19 cellular contexts compared by ENCODE assay signal in genomic region chr16:3030128-3030871, GRCh38. TPM values are rescaled to one million over a fixed set of nuclear protein-coding genes. Genes with fewer than 3 reads are reported as not detected.
DNase-seq lines count a peak whose midpoint lies in the region; ATAC-seq and TF ChIP-seq lines count a peak whose summit lies in the region.
"Had no signal": no experiment of that assay in that cellular context is flagged by ENCODE, and none has a peak within 500 bp of the region (broad histone marks: within the 10 kb centered on the region; RNA-seq: fewer than 3 reads in every experiment).

No MANE protein-coding gene starts in this region.

- H3F3A ChIP-seq in GM23338 (replicated peaks; ENCODE audit: low read depth) (peaks cover 39% of the 10 kb centered on the region), neural progenitor cell (ENCODE audit: low read depth) (peaks cover 15% of the 10 kb centered on the region)

- no peaks in the 10 kb centered on the region for H3K9me3 Mint-ChIP-seq in activated CD4-positive, alpha-beta T cell treated with anti-CD3 and anti-CD28 coated beads, Interleukin-2, amount 10 ng/mL, durations not matched to agents 7 days and 5 days
- H3K9me3 Mint-ChIP-seq in GM23338 (no peaks in the 10 kb centered on the region; the same call in 1 of the 3 replicates), neural progenitor cell (no peaks in the 10 kb centered on the region), chondrocyte (ENCODE audit: low read depth) (no peaks in the 10 kb centered on the region)
- no peaks in the 10 kb centered on the region for H3K9me3 Mint-ChIP-seq in activated naive CD8-positive, alpha-beta T cell treated with anti-CD3 and anti-CD28 coated beads, Interleukin-2, amount 10 ng/mL, durations not matched to agents 7 days and 5 days

- H3K79me2 ChIP-seq in GM23338 (replicated peaks; ENCODE audit: insufficient read depth) = no peaks in the 10 kb centered on the region
- no peaks in the 10 kb centered on the region for H3K79me2 ChIP-seq in neural progenitor cell (ENCODE audit: low read depth)

- POLR2A ChIA-PET in activated CD4-positive, alpha-beta T cell treated with anti-CD3 and anti-CD28 coated beads, Interleukin-2, amount 10 ng/mL, durations not matched to agents 7 days and 5 days (lab: Charles Lee) = interaction anchor here (0.6 to 1.1 kb wide), 3 partner anchors 18 to 548 kb away, joined by 3 to 5 read pairs (median 3); no protein-coding TSS in a partner anchor
- POLR2A ChIA-PET in activated naive CD8-positive, alpha-beta T cell treated with anti-CD3 and anti-CD28 coated beads, Interleukin-2, amount 10 ng/mL, durations not matched to agents 7 days and 5 days (lab: Charles Lee) = interaction anchor here (0.9 to 7.0 kb wide), 12 partner anchors 9 to 129 kb away, joined by 4 to 105 read pairs (median 6); partner anchors contain the start of genes IL32, MMP25 and TNFRSF12A

- H3K36me3 Mint-ChIP-seq in activated CD4-positive, alpha-beta T cell treated with anti-CD3 and anti-CD28 coated beads, Interleukin-2, amount 10 ng/mL, durations not matched to agents 7 days and 5 days (ENCODE audit: low read depth) = peaks cover 18% of the 10 kb centered on the region
- H3K36me3 Mint-ChIP-seq in GM23338 (ENCODE audit: low read depth) (peaks cover 48% of the 10 kb centered on the region), neural progenitor cell (peaks cover 6% of the 10 kb centered on the region), chondrocyte (ENCODE audit: low read depth) (peaks cover 8% of the 10 kb centered on the region)
- H3K36me3 Mint-ChIP-seq in activated naive CD8-positive, alpha-beta T cell treated with anti-CD3 and anti-CD28 coated beads, Interleukin-2, amount 10 ng/mL, durations not matched to agents 7 days and 5 days = peaks cover 10% of the 10 kb centered on the region

- H3K27ac ChIP-seq in GM23338 (ENCODE audit: low read depth) = no peak overlapping the region
- no peak overlapping the region for H3K27ac ChIP-seq in neural progenitor cell
- H3K27ac ChIP-seq: dorsolateral prefrontal cortex, right atrium auricular region, uterus had no signal

- no peak overlapping the region for H2AFZ ChIP-seq in GM23338
- H2AFZ ChIP-seq in neural progenitor cell (replicated peaks) = no peak overlapping the region

- H3K27me3 Mint-ChIP-seq in activated CD4-positive, alpha-beta T cell treated with anti-CD3 and anti-CD28 coated beads, Interleukin-2, amount 10 ng/mL, durations not matched to agents 7 days and 5 days = peaks cover 51% of the 10 kb centered on the region
- peaks cover 24% of the 10 kb centered on the region for H3K27me3 Mint-ChIP-seq in GM23338 (ENCODE audit: insufficient read depth, low read depth, poor library complexity)
- H3K27me3 Mint-ChIP-seq in activated naive CD8-positive, alpha-beta T cell treated with anti-CD3 and anti-CD28 coated beads, Interleukin-2, amount 10 ng/mL, durations not matched to agents 7 days and 5 days = peaks cover 33% of the 10 kb centered on the region
- peaks cover 34% of the 10 kb centered on the region for H3K27me3 Mint-ChIP-seq in neural progenitor cell (ENCODE audit: insufficient read depth, low read depth)
- H3K27me3 Mint-ChIP-seq in chondrocyte (ENCODE audit: low read depth) = peaks cover 23% of the 10 kb centered on the region

- TF ChIP-seq CTCF in GM23338 (conservative IDR thresholded peaks at IDR 0.05; ENCODE audit: low read depth in 2 of 2) (no peak), neural progenitor cell (IDR thresholded peaks at IDR 0.05) (no peak), chondrocyte (IDR thresholded peaks at IDR 0.05) (no peak)

- H3K4me2 ChIP-seq in GM23338 (no peak overlapping the region), neural progenitor cell (no peak overlapping the region)

- no peaks in the 10 kb centered on the region for H3K9me2 ChIP-seq in GM23338 (ENCODE audit: insufficient read depth)

- ATAC-seq in GM23338 (no peak), GM21447 (IDR thresholded peaks at IDR 0.05; ENCODE audit: unreplicated experiment) (no peak)
- ATAC-seq in activated naive CD8-positive, alpha-beta T cell treated with anti-CD3 and anti-CD28 coated beads, Interleukin-2, amount 10 ng/mL, durations not matched to agents 7 days and 5 days (ENCODE audit: low read depth) = no peak

- peaks cover 14% of the 10 kb centered on the region for H4K20me1 ChIP-seq in GM23338 (replicated peaks; ENCODE audit: insufficient read depth)
- H4K20me1 ChIP-seq in neural progenitor cell (ENCODE audit: low read depth) = peaks cover 26% of the 10 kb centered on the region

- H3K9ac ChIP-seq in neural progenitor cell = no peak overlapping the region

- H3K4me3 ChIP-seq in GM23338 (no peak overlapping the region), neural progenitor cell (no peak overlapping the region)
- H3K4me3 ChIP-seq: HAP-1, uterus had no signal

- H3K9me3 ChIP-seq in neural progenitor cell (ENCODE audit: low read depth) = no peaks in the 10 kb centered on the region
- H3K9me3 ChIP-seq: HAP-1, right atrium auricular region, uterus had no signal

- CTCF ChIA-PET in activated CD4-positive, alpha-beta T cell treated with anti-CD3 and anti-CD28 coated beads, Interleukin-2, amount 10 ng/mL, durations not matched to agents 7 days and 5 days (lab: Charles Lee) = interaction anchor here (0.6 to 9.5 kb wide), 12 partner anchors 9 to 589 kb away, joined by 3 to 119 read pairs (median 10); partner anchors contain the start of genes CLDN6, HCFC1R1, IL32 and MMP25

- peak overlapping the region; percentile 60 for H3K4me3 Mint-ChIP-seq in activated CD4-positive, alpha-beta T cell treated with anti-CD3 and anti-CD28 coated beads, Interleukin-2, amount 10 ng/mL, durations not matched to agents 7 days and 5 days
- H3K4me3 Mint-ChIP-seq in GM23338 (peak overlapping the region; percentile 25; the same call in 1 of the 3 replicates), neural progenitor cell (peak overlapping the region; percentile 64), chondrocyte (ENCODE audit: unreplicated experiment) (no peak overlapping the region)
- H3K4me3 Mint-ChIP-seq in activated naive CD8-positive, alpha-beta T cell treated with anti-CD3 and anti-CD28 coated beads, Interleukin-2, amount 10 ng/mL, durations not matched to agents 7 days and 5 days = peak overlapping the region; percentile 81

- peaks cover 34% of the 10 kb centered on the region for H3K4me1 Mint-ChIP-seq in activated CD4-positive, alpha-beta T cell treated with anti-CD3 and anti-CD28 coated beads, Interleukin-2, amount 10 ng/mL, durations not matched to agents 7 days and 5 days
- H3K4me1 Mint-ChIP-seq in GM23338 (peaks cover 28% of the 10 kb centered on the region), neural progenitor cell (peaks cover 16% of the 10 kb centered on the region), chondrocyte (ENCODE audit: low read depth) (no peaks in the 10 kb centered on the region)
- peaks cover 27% of the 10 kb centered on the region for H3K4me1 Mint-ChIP-seq in activated naive CD8-positive, alpha-beta T cell treated with anti-CD3 and anti-CD28 coated beads, Interleukin-2, amount 10 ng/mL, durations not matched to agents 7 days and 5 days
- H3K4me1 Mint-ChIP-seq: brain had no signal

- H3K27me3 ChIP-seq in GM23338 (ENCODE audit: insufficient read depth) (peaks cover 16% of the 10 kb centered on the region), neural progenitor cell (peaks cover 44% of the 10 kb centered on the region)

- H3K4me1 ChIP-seq in GM23338 (ENCODE audit: insufficient read depth) = peaks cover 28% of the 10 kb centered on the region
- peaks cover 9% of the 10 kb centered on the region for H3K4me1 ChIP-seq in neural progenitor cell

- H3K27ac Mint-ChIP-seq in activated CD4-positive, alpha-beta T cell treated with anti-CD3 and anti-CD28 coated beads, Interleukin-2, amount 10 ng/mL, durations not matched to agents 7 days and 5 days = no peak overlapping the region
- no peak overlapping the region for H3K27ac Mint-ChIP-seq in GM23338
- H3K27ac Mint-ChIP-seq in activated naive CD8-positive, alpha-beta T cell treated with anti-CD3 and anti-CD28 coated beads, Interleukin-2, amount 10 ng/mL, durations not matched to agents 7 days and 5 days = peak overlapping the region; percentile 81
- no peak overlapping the region for H3K27ac Mint-ChIP-seq in neural progenitor cell
- H3K27ac Mint-ChIP-seq in chondrocyte (ENCODE audit: unreplicated experiment) = no peak overlapping the region

- DNase-seq in activated CD4-positive, alpha-beta T cell treated with anti-CD3 and anti-CD28 coated beads, Interleukin-2, amount 10 ng/mL, durations not matched to agents 7 days and 5 days = no peak
- DNase-seq in activated CD4-positive, alpha-beta T cell treated with anti-CD3 and anti-CD28 coated beads, Interleukin-2, amount 50 U/mL, for 1 hour = no peak
- DNase-seq in GM23338 (ENCODE audit: low spot score) (no peak), neural progenitor cell (ENCODE audit: low spot score) (no peak), chondrocyte (ENCODE audit: low spot score) (no peak), GM19238 (ENCODE audit: insufficient read length, low spot score) (no peak)
- DNase-seq in activated naive CD8-positive, alpha-beta T cell treated with anti-CD3 and anti-CD28 coated beads, Interleukin-2, amount 10 ng/mL, durations not matched to agents 7 days and 5 days = no peak
- DNase-seq: NCI-H146, NCI-H2227 treated with DMSO at 0.1 percent for 48 hours, T-helper 9 cell, uterus had no signal

- H3K36me3 ChIP-seq in GM23338 (ENCODE audit: insufficient read depth) (no peaks in the 10 kb centered on the region), neural progenitor cell (no peaks in the 10 kb centered on the region)
- H3K36me3 ChIP-seq: uterus had no signal

RNA-seq across cellular contexts. Expression of gene BICDL2, which starts 6.4 kb away (rescaled TPM):
- under 1 TPM; 0.20 to 0.23 TPM for total RNA-seq in activated CD4-positive, alpha-beta T cell treated with anti-CD3 and anti-CD28 coated beads, Interleukin-2, amount 10 ng/mL, durations not matched to agents 7 days and 5 days
- total RNA-seq in GM23338 (2014; rRNA removed; shearing (Covaris generic)) = 17.5 and 18.4 TPM in 2 replicates
- 12.7 and 13.4 TPM in 2 replicates for polyA plus RNA-seq in GM23338 (2016; fragmentation: Nextera tagmentation; extraction: Ambion mirVana)
- total RNA-seq in activated naive CD8-positive, alpha-beta T cell treated with anti-CD3 and anti-CD28 coated beads, Interleukin-2, amount 10 ng/mL, durations not matched to agents 7 days and 5 days = 1 to 10 TPM; 1.6 TPM
- total RNA-seq in neural progenitor cell (ENCODE audit: low replicate concordance) (0.12 TPM in 1 of 2 replicates, not detected in the other), chondrocyte (not detected in 3 replicates)
- total RNA-seq: lung microvascular endothelial cell had no signal

RNA-seq across cellular contexts. Expression of gene THOC6, which starts 6.5 kb away (rescaled TPM):
- total RNA-seq in activated CD4-positive, alpha-beta T cell treated with anti-CD3 and anti-CD28 coated beads, Interleukin-2, amount 10 ng/mL, durations not matched to agents 7 days and 5 days = 10 to 100 TPM; 49.5 to 58.4 TPM
- total RNA-seq in GM23338 (2014; rRNA removed; shearing (Covaris generic)) = 71.4 and 86.6 TPM in 2 replicates
- 90.6 and 96.1 TPM in 2 replicates for polyA plus RNA-seq in GM23338 (2016; fragmentation: Nextera tagmentation; extraction: Ambion mirVana)
- total RNA-seq in activated naive CD8-positive, alpha-beta T cell treated with anti-CD3 and anti-CD28 coated beads, Interleukin-2, amount 10 ng/mL, durations not matched to agents 7 days and 5 days = 10 to 100 TPM; 36.3 to 36.9 TPM
- total RNA-seq in neural progenitor cell (ENCODE audit: low replicate concordance) = 16.6 and 28.6 TPM in 2 replicates
- total RNA-seq in chondrocyte = 27.4 to 33.4 TPM (median 28.8 TPM) in 3 replicates

RNA-seq across cellular contexts. Expression of gene HCFC1R1, which starts 6.6 kb away (rescaled TPM):
- 10 to 100 TPM; 38.3 to 44.1 TPM for total RNA-seq in activated CD4-positive, alpha-beta T cell treated with anti-CD3 and anti-CD28 coated beads, Interleukin-2, amount 10 ng/mL, durations not matched to agents 7 days and 5 days
- 17.5 and 30.2 TPM in 2 replicates for total RNA-seq in GM23338 (2014; rRNA removed; shearing (Covaris generic))
- polyA plus RNA-seq in GM23338 (2016; fragmentation: Nextera tagmentation; extraction: Ambion mirVana) = 192 and 211 TPM in 2 replicates
- total RNA-seq in activated naive CD8-positive, alpha-beta T cell treated with anti-CD3 and anti-CD28 coated beads, Interleukin-2, amount 10 ng/mL, durations not matched to agents 7 days and 5 days = 10 to 100 TPM; 38.1 to 42.6 TPM
- total RNA-seq in neural progenitor cell (ENCODE audit: low replicate concordance) = 1.6 and 15.7 TPM in 2 replicates
- total RNA-seq in chondrocyte = 74.0 to 101 TPM (median 79.3 TPM) in 3 replicates

RNA-seq across cellular contexts. Expression of gene TNFRSF12A, which starts 10.1 kb away (rescaled TPM):
- 1 to 10 TPM; 1.8 to 2.1 TPM for total RNA-seq in activated CD4-positive, alpha-beta T cell treated with anti-CD3 and anti-CD28 coated beads, Interleukin-2, amount 10 ng/mL, durations not matched to agents 7 days and 5 days
- total RNA-seq in GM23338 (2014; rRNA removed; shearing (Covaris generic)) = 78.0 and 100.0 TPM in 2 replicates
- polyA plus RNA-seq in GM23338 (2016; fragmentation: Nextera tagmentation; extraction: Ambion mirVana) = 152 and 155 TPM in 2 replicates
- 1 to 10 TPM; 2.9 TPM for total RNA-seq in activated naive CD8-positive, alpha-beta T cell treated with anti-CD3 and anti-CD28 coated beads, Interleukin-2, amount 10 ng/mL, durations not matched to agents 7 days and 5 days
- 6.7 and 14.3 TPM in 2 replicates for total RNA-seq in neural progenitor cell (ENCODE audit: low replicate concordance)
- 156 to 177 TPM (median 165 TPM) in 3 replicates for total RNA-seq in chondrocyte

RNA-seq across cellular contexts. Expression of gene CLDN6, which starts 12.3 kb away (rescaled TPM):
- not detected for total RNA-seq in activated CD4-positive, alpha-beta T cell treated with anti-CD3 and anti-CD28 coated beads, Interleukin-2, amount 10 ng/mL, durations not matched to agents 7 days and 5 days
- 961 and 1,028 TPM in 2 replicates for total RNA-seq in GM23338 (2014; rRNA removed; shearing (Covaris generic))
- 537 and 551 TPM in 2 replicates for polyA plus RNA-seq in GM23338 (2016; fragmentation: Nextera tagmentation; extraction: Ambion mirVana)
- not detected for total RNA-seq in activated naive CD8-positive, alpha-beta T cell treated with anti-CD3 and anti-CD28 coated beads, Interleukin-2, amount 10 ng/mL, durations not matched to agents 7 days and 5 days
- total RNA-seq in neural progenitor cell (ENCODE audit: low replicate concordance) = 31.6 and 60.0 TPM in 2 replicates
- 0.27 to 0.69 TPM in 2 of 3 replicates, not detected in the other for total RNA-seq in chondrocyte
- total RNA-seq: esophagus mucosa, lung microvascular endothelial cell, right atrium auricular region had no signal
- polyA plus RNA-seq: neural cell had no signal
